Comparison of ENCODE assay signal across 1 cellular context in the genomic region with DNA sequence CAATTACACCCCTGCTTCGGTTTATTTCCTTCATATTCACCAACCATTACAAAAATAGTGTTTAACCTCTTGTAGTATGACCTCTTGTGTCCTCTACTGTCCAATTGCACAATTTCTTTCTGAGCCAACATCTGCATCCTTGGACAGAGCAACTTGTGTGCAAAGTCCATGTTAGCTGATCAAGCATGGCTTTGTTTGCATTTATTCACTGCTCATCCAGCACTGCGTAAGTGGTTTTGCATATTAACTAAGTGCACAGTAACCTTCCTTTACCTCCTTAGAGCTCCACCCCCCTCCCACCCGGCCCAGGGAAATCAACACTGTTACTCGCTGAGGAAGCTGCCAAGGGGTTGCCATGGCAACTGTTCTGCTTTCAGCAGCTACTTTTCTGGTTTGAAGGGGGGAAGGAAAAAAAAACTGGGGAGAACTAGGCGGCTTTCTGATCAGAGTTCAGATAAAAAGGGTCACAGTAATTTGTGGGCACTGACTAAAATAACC.
A peak's percentile ranks its signal among the peaks of the same experiment; 100 is the strongest.
TF ChIP-seq lines count a peak whose summit lies in the region.

No MANE protein-coding gene starts in this region.

TF ChIP-seq in HepG2, 621 proteins besides CTCF, POLR2A, EP300 and RAD21 (continued from another document and continues in another):
- TF ChIP-seq TBX2 (CRISPR knock-in tag; IDR thresholded peaks at IDR 0.05; ENCODE audit: borderline replicate concordance) (peak; percentile 45; the same call in 1 of the 2 replicates), ZNF550 (CRISPR knock-in tag; IDR thresholded peaks at IDR 0.05; ENCODE audit: borderline replicate concordance) (no peak), KDM2A (CRISPR knock-in tag; IDR thresholded peaks at IDR 0.05; ENCODE audit: borderline replicate concordance, low read depth) (no peak), GABPB1 (CRISPR knock-in tag; IDR thresholded peaks at IDR 0.05) (no peak; the same call in 1 of the 2 replicates), JUND (CRISPR knock-in tag; IDR thresholded peaks at IDR 0.05) (peak; percentile 51; the same call in 1 of the 2 replicates), ZNF614 (CRISPR knock-in tag; IDR thresholded peaks at IDR 0.05; ENCODE audit: borderline replicate concordance) (peak; percentile 34; the same call in 1 of the 2 replicates), CHD2 (IDR thresholded peaks at IDR 0.05; ENCODE audit: low read depth, low read length) (no peak), CENPT (CRISPR knock-in tag; IDR thresholded peaks at IDR 0.05; ENCODE audit: low read depth) (no peak), EHMT2 (IDR thresholded peaks at IDR 0.05; ENCODE audit: borderline replicate concordance, low read depth, low read length) (no peak), IRF1 (CRISPR knock-in tag; IDR thresholded peaks at IDR 0.05; ENCODE audit: low read depth) (no peak), RARA (CRISPR knock-in tag; IDR thresholded peaks at IDR 0.05) (peak; percentile 89), RCOR2 (CRISPR knock-in tag; IDR thresholded peaks at IDR 0.05) (peak; percentile 87), SIX4 (CRISPR knock-in tag; IDR thresholded peaks at IDR 0.05) (0 out of 2 replicates have a peak, but pooled peaks have one; percentile 72), ZC3H4 (CRISPR knock-in tag; IDR thresholded peaks at IDR 0.05; ENCODE audit: borderline replicate concordance) (no peak), ZKSCAN8 (CRISPR knock-in tag; IDR thresholded peaks at IDR 0.05; ENCODE audit: borderline replicate concordance) (peak; percentile 71), NONO (IDR thresholded peaks at IDR 0.05) (no peak), NONO (CRISPR knock-in tag; conservative IDR thresholded peaks at IDR 0.05) (0 out of 2 replicates have a peak, but pooled peaks have one; percentile 17), NRL (CRISPR knock-in tag; IDR thresholded peaks at IDR 0.05; ENCODE audit: borderline replicate concordance) (no peak), MED8 (CRISPR knock-in tag; IDR thresholded peaks at IDR 0.05; ENCODE audit: insufficient replicate concordance) (no peak), XBP1 (CRISPR knock-in tag; IDR thresholded peaks at IDR 0.05) (no peak), ZNF672 (CRISPR knock-in tag; IDR thresholded peaks at IDR 0.05) (no peak), ZNF546 (CRISPR knock-in tag; conservative IDR thresholded peaks at IDR 0.05) (no peak), CEBPG (CRISPR knock-in tag; IDR thresholded peaks at IDR 0.05) (peak; percentile 96), ZNF569 (CRISPR knock-in tag; IDR thresholded peaks at IDR 0.05; ENCODE audit: borderline replicate concordance) (no peak), ZNF747 (CRISPR knock-in tag; IDR thresholded peaks at IDR 0.05; ENCODE audit: borderline replicate concordance) (no peak), ZNF773 (CRISPR knock-in tag; IDR thresholded peaks at IDR 0.05; ENCODE audit: borderline replicate concordance) (no peak), JDP2 (CRISPR knock-in tag; IDR thresholded peaks at IDR 0.05; ENCODE audit: borderline replicate concordance) (no peak), ZBTB40 (IDR thresholded peaks at IDR 0.05) (no peak), ZBTB40 (CRISPR knock-in tag; IDR thresholded peaks at IDR 0.05) (no peak), BRCA1 (CRISPR knock-in tag; IDR thresholded peaks at IDR 0.05) (no peak), FOXK1 (CRISPR knock-in tag; IDR thresholded peaks at IDR 0.05; ENCODE audit: borderline replicate concordance, low read depth) (peak; percentile 88; the same call in 1 of the 2 replicates), ZBTB33 (CRISPR knock-in tag; IDR thresholded peaks at IDR 0.05) (0 out of 2 replicates have a peak, but pooled peaks have one; percentile 38), SOX13 (IDR thresholded peaks at IDR 0.05) (no peak), SOX13 (CRISPR knock-in tag; conservative IDR thresholded peaks at IDR 0.05 in 1 of 2, IDR thresholded peaks at IDR 0.05 in 1 of 2) (peak in 1 of 2 experiments; percentile 89; a peak in 2 of 4 replicates), ELF4 (CRISPR knock-in tag; IDR thresholded peaks at IDR 0.05; ENCODE audit: borderline replicate concordance) (no peak), CHD4 (IDR thresholded peaks at IDR 0.05; ENCODE audit: borderline replicate concordance, low read length) (no peak), CBX2 (IDR thresholded peaks at IDR 0.05; ENCODE audit: low read depth, low read length) (no peak), CBX2 (CRISPR knock-in tag; IDR thresholded peaks at IDR 0.05; ENCODE audit: low read depth) (no peak), HDAC2 (CRISPR knock-in tag; IDR thresholded peaks at IDR 0.05) (peak; percentile 92), TEAD2 (CRISPR knock-in tag; IDR thresholded peaks at IDR 0.05) (no peak), ZNF230 (CRISPR knock-in tag; IDR thresholded peaks at IDR 0.05) (no peak), ZNF33A (CRISPR knock-in tag; IDR thresholded peaks at IDR 0.05; ENCODE audit: borderline replicate concordance) (no peak), SKI (IDR thresholded peaks at IDR 0.05; ENCODE audit: partially characterized antibody) (no peak), SRSF1 (optimal IDR thresholded peaks at IDR 0.05; ENCODE audit: low read depth, low read length) (no peak), ZNF761 (CRISPR knock-in tag; conservative IDR thresholded peaks at IDR 0.05) (no peak), FIP1L1 (IDR thresholded peaks at IDR 0.05; ENCODE audit: borderline replicate concordance, insufficient read depth, low read depth, low read length) (no peak), TAF15 (IDR thresholded peaks at IDR 0.05; ENCODE audit: low read depth, low read length, poor library complexity, severe bottlenecking) (no peak), GATAD2A (CRISPR knock-in tag; IDR thresholded peaks at IDR 0.05) (peak; percentile 94), ZNF616 (CRISPR knock-in tag; IDR thresholded peaks at IDR 0.05; ENCODE audit: low read depth) (no peak), ZKSCAN1 (IDR thresholded peaks at IDR 0.05; ENCODE audit: low read length) (no peak), ZFP36L2 (CRISPR knock-in tag; IDR thresholded peaks at IDR 0.05) (no peak), MAFG (CRISPR knock-in tag; IDR thresholded peaks at IDR 0.05) (no peak), CREM (IDR thresholded peaks at IDR 0.05) (peak; percentile 65; the same call in 1 of the 2 replicates), CREM (CRISPR knock-in tag; IDR thresholded peaks at IDR 0.05) (no peak), ZNF530 (CRISPR knock-in tag; IDR thresholded peaks at IDR 0.05; ENCODE audit: low read depth) (no peak), REXO4 (CRISPR knock-in tag; IDR thresholded peaks at IDR 0.05; ENCODE audit: borderline replicate concordance) (no peak), XRCC5 (optimal IDR thresholded peaks at IDR 0.05; ENCODE audit: low read length) (no peak), ZNF431 (CRISPR knock-in tag; IDR thresholded peaks at IDR 0.05; ENCODE audit: borderline replicate concordance, low read depth) (no peak; the same call in 1 of the 2 replicates), ZNF263 (CRISPR knock-in tag; IDR thresholded peaks at IDR 0.05) (no peak), ZNF296 (CRISPR knock-in tag; conservative IDR thresholded peaks at IDR 0.05) (no peak), ESRRA (CRISPR knock-in tag; IDR thresholded peaks at IDR 0.05; ENCODE audit: low read depth) (peak; percentile 99)
- TF ChIP-seq, protein P1, sequence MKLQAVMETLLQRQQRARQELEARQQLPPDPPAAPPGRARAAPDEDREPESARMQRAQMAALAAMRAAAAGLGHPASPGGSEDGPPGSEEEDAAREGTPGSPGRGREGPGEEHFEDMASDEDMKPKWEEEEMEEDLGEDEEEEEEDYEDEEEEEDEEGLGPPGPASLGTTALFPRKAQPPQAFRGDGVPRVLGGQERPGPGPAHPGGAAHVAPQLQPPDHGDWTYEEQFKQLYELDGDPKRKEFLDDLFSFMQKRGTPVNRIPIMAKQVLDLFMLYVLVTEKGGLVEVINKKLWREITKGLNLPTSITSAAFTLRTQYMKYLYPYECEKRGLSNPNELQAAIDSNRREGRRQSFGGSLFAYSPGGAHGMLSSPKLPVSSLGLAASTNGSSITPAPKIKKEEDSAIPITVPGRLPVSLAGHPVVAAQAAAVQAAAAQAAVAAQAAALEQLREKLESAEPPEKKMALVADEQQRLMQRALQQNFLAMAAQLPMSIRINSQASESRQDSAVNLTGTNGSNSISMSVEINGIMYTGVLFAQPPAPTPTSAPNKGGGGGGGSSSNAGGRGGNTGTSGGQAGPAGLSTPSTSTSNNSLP (IDR thresholded peaks at IDR 0.05; ENCODE audit: low read depth, low read length), result peak; percentile 91
- TF ChIP-seq, protein P2, sequence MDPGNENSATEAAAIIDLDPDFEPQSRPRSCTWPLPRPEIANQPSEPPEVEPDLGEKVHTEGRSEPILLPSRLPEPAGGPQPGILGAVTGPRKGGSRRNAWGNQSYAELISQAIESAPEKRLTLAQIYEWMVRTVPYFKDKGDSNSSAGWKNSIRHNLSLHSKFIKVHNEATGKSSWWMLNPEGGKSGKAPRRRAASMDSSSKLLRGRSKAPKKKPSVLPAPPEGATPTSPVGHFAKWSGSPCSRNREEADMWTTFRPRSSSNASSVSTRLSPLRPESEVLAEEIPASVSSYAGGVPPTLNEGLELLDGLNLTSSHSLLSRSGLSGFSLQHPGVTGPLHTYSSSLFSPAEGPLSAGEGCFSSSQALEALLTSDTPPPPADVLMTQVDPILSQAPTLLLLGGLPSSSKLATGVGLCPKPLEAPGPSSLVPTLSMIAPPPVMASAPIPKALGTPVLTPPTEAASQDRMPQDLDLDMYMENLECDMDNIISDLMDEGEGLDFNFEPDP (CRISPR knock-in tag; conservative IDR thresholded peaks at IDR 0.05), result no peak
